ENCODE assay signal across 13 cellular contexts in the genomic region with DNA sequence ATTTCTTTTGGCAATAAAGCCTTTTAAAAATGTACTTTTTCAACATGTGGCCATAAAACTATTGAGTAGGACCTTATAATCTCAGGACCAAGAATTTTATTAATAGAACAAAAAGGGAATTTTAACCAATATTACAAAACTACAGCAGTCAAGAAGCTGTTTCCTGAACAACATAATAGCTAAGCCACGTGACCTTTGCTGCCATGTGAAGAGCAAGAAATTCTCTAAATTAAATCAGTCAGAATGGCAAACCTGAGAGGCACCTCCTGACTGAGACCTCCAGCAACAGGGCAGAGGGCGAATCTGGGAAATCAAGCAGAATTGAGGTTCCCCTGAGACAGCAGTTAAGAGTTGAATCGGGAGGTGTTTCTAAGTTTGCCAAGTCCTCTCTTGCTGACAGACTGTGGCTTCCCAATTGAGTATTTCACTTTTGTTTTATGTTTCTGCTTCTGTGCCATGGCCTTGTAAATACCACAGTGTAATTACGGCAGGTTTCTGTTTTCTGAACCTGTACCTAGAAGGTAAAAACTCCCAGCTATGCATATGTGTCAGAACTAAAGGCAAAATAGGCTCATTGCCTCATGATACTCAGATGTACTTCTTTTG.
DNase-seq lines count a peak whose midpoint lies in the region; ATAC-seq, FAIRE-seq and TF ChIP-seq lines count a peak whose summit lies in the region.
"Had no signal": no experiment of that assay in that cellular context is flagged by ENCODE, and none has a peak within 500 bp of the region (broad histone marks: within the 10 kb centered on the region; RNA-seq: fewer than 3 reads in every experiment).

No MANE protein-coding gene starts in this region.

- no peaks in the 10 kb centered on the region for H3K27me3 ChIP-seq in uterus
- no peaks in the 10 kb centered on the region for H3K27me3 ChIP-seq in prostate gland (replicated peaks; ENCODE audit: insufficient read depth)
- H3K27me3 ChIP-seq: SJSA1 had no signal

- ATAC-seq in GM19324 (IDR thresholded peaks at IDR 0.05; ENCODE audit: low FRiP score, unreplicated experiment) (peak; percentile 97), HG02678 (IDR thresholded peaks at IDR 0.05; ENCODE audit: unreplicated experiment) (peak; percentile 97), HG03442 (IDR thresholded peaks at IDR 0.05; ENCODE audit: unreplicated experiment) (peak; percentile 96), left cardiac atrium (no peak)

- DNase-seq in GM12891 (ENCODE audit: insufficient read length, low spot score) (no peak), left cardiac atrium (no peak), uterus (no peak), prostate gland (ENCODE audit: low spot score) (no peak)
- no peak for DNase-seq in NK-92 treated with Interleukin-12 subunit alpha and Interleukin-12 subunit beta, amount 100 ng/mL, for 24 hours (lab: John Stamatoyannopoulos, UW)
- DNase-seq: activated CD4-positive, alpha-beta T cell treated with anti-CD3 and anti-CD28 coated beads, Interleukin-2, amount 10 ng/mL, durations not matched to agents 7 days and 5 days; activated naive CD8-positive, alpha-beta T cell treated with anti-CD3 and anti-CD28 coated beads, Interleukin-2, amount 10 ng/mL, durations not matched to agents 7 days and 5 days; effector CD8-positive, alpha-beta T cell; NCI-H2029 had no signal

- TF ChIP-seq POLR2A in GM12891 (IDR thresholded peaks at IDR 0.05; ENCODE audit: low read depth, low read length) (no peak), uterus (IDR thresholded peaks at IDR 0.05) (no peak), prostate gland (IDR thresholded peaks at IDR 0.05) (no peak)

- no peak overlapping the region for H3K4me3 ChIP-seq in uterus
- no peak overlapping the region for H3K4me3 ChIP-seq in prostate gland
- H3K4me3 ChIP-seq: SJSA1 had no signal

- H3K36me3 ChIP-seq in uterus (no peaks in the 10 kb centered on the region), prostate gland (no peaks in the 10 kb centered on the region)
- H3K36me3 ChIP-seq: SJSA1 had no signal

- no peak overlapping the region for H3K27ac ChIP-seq in uterus
- H3K27ac ChIP-seq in prostate gland: no peak overlapping the region
- H3K27ac ChIP-seq: SJSA1 had no signal

- intact Hi-C loops in left cardiac atrium (cut with DNase I) (no loop called here), uterus (cut with DNase I; ENCODE audit: low total_unique reads) (no loop called here), prostate gland (cut with DNase I) (no loop called here)

- WGBS in prostate gland: 51% methylated on average over 4 of the region's 4 CpGs

- TF ChIP-seq CTCF in uterus (IDR thresholded peaks at IDR 0.05) (no peak), prostate gland (IDR thresholded peaks at IDR 0.05) (no peak)

- peak; percentile 76 for FAIRE-seq in GM12891 (lab: Jason Lieb, UNC)

- no peaks in the 10 kb centered on the region for H3K9me3 ChIP-seq in uterus
- H3K9me3 ChIP-seq in prostate gland: no peaks in the 10 kb centered on the region
- H3K9me3 ChIP-seq: SJSA1 had no signal

- no peaks in the 10 kb centered on the region for H3K4me1 ChIP-seq in uterus
- no peaks in the 10 kb centered on the region for H3K4me1 ChIP-seq in prostate gland (replicated peaks)
- H3K4me1 ChIP-seq: SJSA1 had no signal

TF ChIP-seq in GM12891, 5 proteins besides CTCF, POLR2A, EP300 and RAD21:
- TF ChIP-seq POU2F2 (IDR thresholded peaks at IDR 0.05; ENCODE audit: low read depth, low read length) (0 out of 2 replicates have a peak, but pooled peaks have one; percentile 32), SPI1 (IDR thresholded peaks at IDR 0.05; ENCODE audit: low read depth, low read length) (no peak)

Comparison
In these comparisons a context has a peak if more than half of its experiments do, and no peak if none do; other contexts are left out.
1. ATAC-seq: peak in GM19324 (single experiment), HG02678 (single experiment) and HG03442 (single experiment); none in left cardiac atrium (0 of 2).